Comparison of ENCODE assay signal across 19 cellular contexts in the genomic region with DNA sequence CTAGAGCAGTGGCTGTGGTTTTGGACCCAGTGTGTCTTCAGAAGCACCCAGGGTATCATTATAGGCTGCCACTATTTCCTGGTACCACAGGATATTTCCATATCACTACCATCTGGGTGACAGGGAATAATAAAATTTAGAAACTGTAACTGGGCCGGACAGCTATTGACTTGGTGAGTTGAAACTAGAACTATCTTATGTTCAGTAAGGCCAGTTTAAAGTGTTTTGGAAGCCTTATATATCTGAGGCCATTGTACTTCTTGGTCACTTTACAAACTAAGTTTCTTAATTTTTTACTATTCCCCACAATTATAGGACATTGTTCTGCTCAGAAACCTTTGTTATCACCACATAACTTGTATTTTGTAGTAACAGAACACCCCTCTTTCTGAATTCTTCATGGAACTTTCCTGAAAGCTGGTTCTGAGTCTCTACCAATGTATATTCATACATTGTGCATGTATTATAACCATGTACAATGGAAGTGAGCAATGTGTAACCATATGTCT.
"Had no signal": no experiment of that assay in that cellular context is flagged by ENCODE, and none has a peak within 500 bp of the region (broad histone marks: within the 10 kb centered on the region; RNA-seq: fewer than 3 reads in every experiment).

No MANE protein-coding gene starts in this region.

- H3K4me1 ChIP-seq: upper lobe of right lung had no signal

- ATAC-seq: activated CD4-positive, CD25-positive, alpha-beta regulatory T cell treated with anti-CD3 and anti-CD28 coated beads, Interleukin-2, amount 50 U/mL, for 24 hours; activated naive CD8-positive, alpha-beta T cell treated with anti-CD3 and anti-CD28 coated beads, Interleukin-2, amount 50 U/mL, for 24 hours; foreskin keratinocyte; upper lobe of right lung had no signal

- H3K4me1 Mint-ChIP-seq: activated naive CD8-positive, alpha-beta T cell treated with anti-CD3 and anti-CD28 coated beads, Interleukin-2, amount 50 U/mL, for 24 hours; brain; nephron progenitor cell had no signal

- H3K27me3 ChIP-seq: dorsolateral prefrontal cortex, foreskin keratinocyte, upper lobe of right lung had no signal

- DNase-seq: activated CD4-positive, alpha-beta T cell treated with anti-CD3 and anti-CD28 coated beads, Interleukin-2, amount 50 U/mL, for 1 hour; activated naive CD8-positive, alpha-beta T cell treated with anti-CD3 and anti-CD28 coated beads, Interleukin-2, amount 50 U/mL, for 24 hours; anterior cingulate cortex; caudate nucleus; dorsolateral prefrontal cortex; foreskin keratinocyte; glutamatergic neuron; hippocampal formation; nephron progenitor cell; occipital lobe; stimulated activated CD4-positive, alpha-beta T cell treated with anti-CD3 and anti-CD28 coated beads, Interleukin-12 subunit alpha, Interleukin-12 subunit beta, amount 100 ng/mL, for 4 hours; stimulated activated CD4-positive, alpha-beta T cell treated with anti-CD3 and anti-CD28 coated beads, Interleukin-1b, Interleukin-23, amount 100 ng/mL, for 48 hours; stimulated activated CD8-positive, alpha-beta memory T cell treated with anti-CD3 and anti-CD28 coated beads, Interleukin-4, amount 100 ng/mL, for 48 hours; stimulated activated naive CD4-positive, alpha-beta T cell; upper lobe of right lung had no signal

- H3K27ac ChIP-seq: dorsolateral prefrontal cortex, foreskin keratinocyte, upper lobe of right lung had no signal

- H3K27ac Mint-ChIP-seq: activated naive CD8-positive, alpha-beta T cell treated with anti-CD3 and anti-CD28 coated beads, Interleukin-2, amount 50 U/mL, for 24 hours; progenitor cell of endocrine pancreas had no signal

- H3K9me3 ChIP-seq: upper lobe of right lung had no signal

- H3K9me3 Mint-ChIP-seq: activated naive CD8-positive, alpha-beta T cell treated with anti-CD3 and anti-CD28 coated beads, Interleukin-2, amount 50 U/mL, for 24 hours; brain; nephron progenitor cell had no signal

- H3K4me3 ChIP-seq: dorsolateral prefrontal cortex, lung, upper lobe of right lung had no signal

- H3K27me3 Mint-ChIP-seq: activated naive CD8-positive, alpha-beta T cell treated with anti-CD3 and anti-CD28 coated beads, Interleukin-2, amount 50 U/mL, for 24 hours; brain; progenitor cell of endocrine pancreas had no signal

- H3K4me3 Mint-ChIP-seq: activated naive CD8-positive, alpha-beta T cell treated with anti-CD3 and anti-CD28 coated beads, Interleukin-2, amount 50 U/mL, for 24 hours; brain; nephron progenitor cell had no signal
